ENCODE assay signal across 1 cellular context in the genomic region with DNA sequence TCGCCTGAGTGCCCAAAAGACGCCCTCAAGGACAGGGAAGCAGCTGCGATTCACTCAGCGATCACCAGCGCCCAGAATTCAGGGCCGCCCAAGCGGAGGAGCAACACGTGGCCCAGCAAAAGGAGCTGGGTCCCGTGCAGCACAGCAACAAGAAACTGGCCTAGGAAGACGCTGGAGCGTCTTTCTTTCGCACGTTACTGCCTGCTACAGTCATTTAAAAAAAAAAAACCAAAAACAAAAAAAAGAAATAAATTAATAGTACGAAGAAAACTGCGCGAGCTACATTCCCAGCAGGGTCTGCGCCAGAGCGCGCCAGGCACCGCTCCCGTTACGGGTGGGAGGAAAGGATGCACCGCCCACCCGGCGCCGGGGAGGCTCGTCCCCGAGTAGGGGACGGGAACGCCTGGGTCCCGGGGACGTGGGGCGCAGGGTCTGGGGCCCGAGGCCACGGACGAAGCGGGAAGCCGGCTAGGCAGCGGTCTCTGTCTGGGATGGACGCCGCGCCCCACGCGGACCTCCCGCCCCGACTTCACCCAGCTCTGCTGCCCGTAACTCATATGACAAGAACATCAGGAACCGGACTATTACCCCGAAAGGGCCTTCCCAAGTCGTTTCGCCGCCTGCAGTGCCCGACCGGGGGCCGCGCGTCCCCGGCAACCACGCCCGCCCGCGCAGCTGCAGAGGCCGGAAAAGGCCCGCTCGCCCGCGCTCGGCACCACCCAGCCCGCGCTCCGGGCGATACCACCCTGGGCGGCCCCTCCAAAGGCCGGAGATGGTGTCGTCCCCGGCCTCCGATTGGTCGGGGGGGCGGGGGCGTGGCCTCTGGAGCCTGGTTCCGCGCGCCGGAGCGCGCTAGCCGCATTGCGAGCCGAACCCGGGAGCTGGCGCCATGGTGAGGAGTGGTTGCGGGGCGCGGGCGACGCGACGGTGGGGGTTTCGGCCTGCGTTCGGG.
TF ChIP-seq lines count a peak whose summit lies in the region.

NOP56 (plus strand) TSS at position 861 of the 952 bp plus-strand sequence; CDS start at position 890, 29 bp downstream.

TF ChIP-seq in HepG2, 621 proteins besides CTCF, POLR2A, EP300 and RAD21 (continued from another document and continues in another):
- TF ChIP-seq ZBTB2 (CRISPR knock-in tag; IDR thresholded peaks at IDR 0.05; ENCODE audit: low read depth) (peak; percentile 60; the same call in 1 of the 2 replicates), ZZZ3 (CRISPR knock-in tag; IDR thresholded peaks at IDR 0.05; ENCODE audit: borderline replicate concordance) (peak; percentile 38; the same call in 1 of the 2 replicates), CCDC6 (CRISPR knock-in tag; IDR thresholded peaks at IDR 0.05) (peak; percentile 92), ELF1 (CRISPR knock-in tag; IDR thresholded peaks at IDR 0.05) (no peak; the same call in 1 of the 2 replicates), CAMTA2 (CRISPR knock-in tag; IDR thresholded peaks at IDR 0.05; ENCODE audit: borderline replicate concordance) (peak; percentile 94; the same call in 1 of the 2 replicates), SCMH1 (CRISPR knock-in tag; IDR thresholded peaks at IDR 0.05; ENCODE audit: borderline replicate concordance) (no peak), ZNF577 (CRISPR knock-in tag; IDR thresholded peaks at IDR 0.05; ENCODE audit: borderline replicate concordance, low read depth) (peak; percentile 98), EED (CRISPR knock-in tag; IDR thresholded peaks at IDR 0.05) (peak; percentile 97), NCOA2 (CRISPR knock-in tag; IDR thresholded peaks at IDR 0.05) (peak; percentile 20), GABPB1 (CRISPR knock-in tag; IDR thresholded peaks at IDR 0.05) (peak; percentile 86), IKZF1 (IDR thresholded peaks at IDR 0.05) (no peak), MTF2 (CRISPR knock-in tag; IDR thresholded peaks at IDR 0.05; ENCODE audit: borderline replicate concordance) (peak; percentile 60; the same call in 1 of the 2 replicates), ZNF784 (CRISPR knock-in tag; IDR thresholded peaks at IDR 0.05; ENCODE audit: borderline replicate concordance) (peak; percentile 99; the same call in 1 of the 2 replicates), NR2F2 (IDR thresholded peaks at IDR 0.05; ENCODE audit: borderline replicate concordance, low read depth) (no peak), RFX3 (CRISPR knock-in tag; IDR thresholded peaks at IDR 0.05) (no peak), RBFOX2 (IDR thresholded peaks at IDR 0.05; ENCODE audit: low read depth, low read length) (peak; percentile 100), GATA4 (IDR thresholded peaks at IDR 0.05; ENCODE audit: borderline replicate concordance, low read depth) (peak; percentile 73; the same call in 1 of the 2 replicates), ZNF775 (CRISPR knock-in tag; IDR thresholded peaks at IDR 0.05; ENCODE audit: borderline replicate concordance) (0 out of 2 replicates have a peak, but pooled peaks have one; percentile 46), ZNF816 (CRISPR knock-in tag; IDR thresholded peaks at IDR 0.05; ENCODE audit: borderline replicate concordance) (peak; percentile 99), REST (IDR thresholded peaks at IDR 0.05; ENCODE audit: borderline replicate concordance in 1 of 2, low read depth in 1 of 2, low read length in 2 of 2) (peak in 1 of 2 experiments; percentile 56; a peak in 3 of 4 replicates), ZNF883 (CRISPR knock-in tag; IDR thresholded peaks at IDR 0.05; ENCODE audit: not compliant biosample characterization) (peak; percentile 62), NFYC (CRISPR knock-in tag; IDR thresholded peaks at IDR 0.05) (peak; percentile 87), NAIF1 (CRISPR knock-in tag; IDR thresholded peaks at IDR 0.05; ENCODE audit: borderline replicate concordance) (no peak; the same call in 1 of the 2 replicates), ZC3H4 (CRISPR knock-in tag; IDR thresholded peaks at IDR 0.05; ENCODE audit: borderline replicate concordance) (peak; percentile 75), TAF15 (IDR thresholded peaks at IDR 0.05; ENCODE audit: low read depth, low read length, poor library complexity, severe bottlenecking) (peak; percentile 65), ZNF274 (CRISPR knock-in tag; IDR thresholded peaks at IDR 0.05) (peak; percentile 92), ZNF20 (CRISPR knock-in tag; IDR thresholded peaks at IDR 0.05) (no peak; the same call in 1 of the 2 replicates), RNF2 (conservative IDR thresholded peaks at IDR 0.05; ENCODE audit: low read depth) (0 out of 2 replicates have a peak, but pooled peaks have one; percentile 31), ZNF34 (CRISPR knock-in tag; IDR thresholded peaks at IDR 0.05; ENCODE audit: borderline replicate concordance) (no peak), ZNF878 (CRISPR knock-in tag; IDR thresholded peaks at IDR 0.05) (0 out of 2 replicates have a peak, but pooled peaks have one; percentile 26), SIX1 (CRISPR knock-in tag; IDR thresholded peaks at IDR 0.05; ENCODE audit: borderline replicate concordance) (no peak), ATRX (CRISPR knock-in tag; IDR thresholded peaks at IDR 0.05; ENCODE audit: borderline replicate concordance) (no peak), CHD2 (IDR thresholded peaks at IDR 0.05; ENCODE audit: low read depth, low read length) (no peak; the same call in 1 of the 2 replicates), PHF21A (CRISPR knock-in tag; IDR thresholded peaks at IDR 0.05) (peak; percentile 90; the same call in 1 of the 2 replicates), SAP130 (CRISPR knock-in tag; IDR thresholded peaks at IDR 0.05; ENCODE audit: low read depth) (peak; percentile 90), SMC3 (IDR thresholded peaks at IDR 0.05; ENCODE audit: low read length) (no peak)
- TF ChIP-seq, protein P1, sequence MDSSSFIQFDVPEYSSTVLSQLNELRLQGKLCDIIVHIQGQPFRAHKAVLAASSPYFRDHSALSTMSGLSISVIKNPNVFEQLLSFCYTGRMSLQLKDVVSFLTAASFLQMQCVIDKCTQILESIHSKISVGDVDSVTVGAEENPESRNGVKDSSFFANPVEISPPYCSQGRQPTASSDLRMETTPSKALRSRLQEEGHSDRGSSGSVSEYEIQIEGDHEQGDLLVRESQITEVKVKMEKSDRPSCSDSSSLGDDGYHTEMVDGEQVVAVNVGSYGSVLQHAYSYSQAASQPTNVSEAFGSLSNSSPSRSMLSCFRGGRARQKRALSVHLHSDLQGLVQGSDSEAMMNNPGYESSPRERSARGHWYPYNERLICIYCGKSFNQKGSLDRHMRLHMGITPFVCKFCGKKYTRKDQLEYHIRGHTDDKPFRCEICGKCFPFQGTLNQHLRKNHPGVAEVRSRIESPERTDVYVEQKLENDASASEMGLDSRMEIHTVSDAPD (CRISPR knock-in tag; IDR thresholded peaks at IDR 0.05), result no peak
- TF ChIP-seq, protein P2, sequence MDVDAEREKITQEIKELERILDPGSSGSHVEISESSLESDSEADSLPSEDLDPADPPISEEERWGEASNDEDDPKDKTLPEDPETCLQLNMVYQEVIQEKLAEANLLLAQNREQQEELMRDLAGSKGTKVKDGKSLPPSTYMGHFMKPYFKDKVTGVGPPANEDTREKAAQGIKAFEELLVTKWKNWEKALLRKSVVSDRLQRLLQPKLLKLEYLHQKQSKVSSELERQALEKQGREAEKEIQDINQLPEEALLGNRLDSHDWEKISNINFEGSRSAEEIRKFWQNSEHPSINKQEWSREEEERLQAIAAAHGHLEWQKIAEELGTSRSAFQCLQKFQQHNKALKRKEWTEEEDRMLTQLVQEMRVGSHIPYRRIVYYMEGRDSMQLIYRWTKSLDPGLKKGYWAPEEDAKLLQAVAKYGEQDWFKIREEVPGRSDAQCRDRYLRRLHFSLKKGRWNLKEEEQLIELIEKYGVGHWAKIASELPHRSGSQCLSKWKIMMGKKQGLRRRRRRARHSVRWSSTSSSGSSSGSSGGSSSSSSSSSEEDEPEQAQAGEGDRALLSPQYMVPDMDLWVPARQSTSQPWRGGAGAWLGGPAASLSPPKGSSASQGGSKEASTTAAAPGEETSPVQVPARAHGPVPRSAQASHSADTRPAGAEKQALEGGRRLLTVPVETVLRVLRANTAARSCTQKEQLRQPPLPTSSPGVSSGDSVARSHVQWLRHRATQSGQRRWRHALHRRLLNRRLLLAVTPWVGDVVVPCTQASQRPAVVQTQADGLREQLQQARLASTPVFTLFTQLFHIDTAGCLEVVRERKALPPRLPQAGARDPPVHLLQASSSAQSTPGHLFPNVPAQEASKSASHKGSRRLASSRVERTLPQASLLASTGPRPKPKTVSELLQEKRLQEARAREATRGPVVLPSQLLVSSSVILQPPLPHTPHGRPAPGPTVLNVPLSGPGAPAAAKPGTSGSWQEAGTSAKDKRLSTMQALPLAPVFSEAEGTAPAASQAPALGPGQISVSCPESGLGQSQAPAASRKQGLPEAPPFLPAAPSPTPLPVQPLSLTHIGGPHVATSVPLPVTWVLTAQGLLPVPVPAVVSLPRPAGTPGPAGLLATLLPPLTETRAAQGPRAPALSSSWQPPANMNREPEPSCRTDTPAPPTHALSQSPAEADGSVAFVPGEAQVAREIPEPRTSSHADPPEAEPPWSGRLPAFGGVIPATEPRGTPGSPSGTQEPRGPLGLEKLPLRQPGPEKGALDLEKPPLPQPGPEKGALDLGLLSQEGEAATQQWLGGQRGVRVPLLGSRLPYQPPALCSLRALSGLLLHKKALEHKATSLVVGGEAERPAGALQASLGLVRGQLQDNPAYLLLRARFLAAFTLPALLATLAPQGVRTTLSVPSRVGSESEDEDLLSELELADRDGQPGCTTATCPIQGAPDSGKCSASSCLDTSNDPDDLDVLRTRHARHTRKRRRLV (CRISPR knock-in tag; IDR thresholded peaks at IDR 0.05), result no peak
- TF ChIP-seq, protein P3, sequence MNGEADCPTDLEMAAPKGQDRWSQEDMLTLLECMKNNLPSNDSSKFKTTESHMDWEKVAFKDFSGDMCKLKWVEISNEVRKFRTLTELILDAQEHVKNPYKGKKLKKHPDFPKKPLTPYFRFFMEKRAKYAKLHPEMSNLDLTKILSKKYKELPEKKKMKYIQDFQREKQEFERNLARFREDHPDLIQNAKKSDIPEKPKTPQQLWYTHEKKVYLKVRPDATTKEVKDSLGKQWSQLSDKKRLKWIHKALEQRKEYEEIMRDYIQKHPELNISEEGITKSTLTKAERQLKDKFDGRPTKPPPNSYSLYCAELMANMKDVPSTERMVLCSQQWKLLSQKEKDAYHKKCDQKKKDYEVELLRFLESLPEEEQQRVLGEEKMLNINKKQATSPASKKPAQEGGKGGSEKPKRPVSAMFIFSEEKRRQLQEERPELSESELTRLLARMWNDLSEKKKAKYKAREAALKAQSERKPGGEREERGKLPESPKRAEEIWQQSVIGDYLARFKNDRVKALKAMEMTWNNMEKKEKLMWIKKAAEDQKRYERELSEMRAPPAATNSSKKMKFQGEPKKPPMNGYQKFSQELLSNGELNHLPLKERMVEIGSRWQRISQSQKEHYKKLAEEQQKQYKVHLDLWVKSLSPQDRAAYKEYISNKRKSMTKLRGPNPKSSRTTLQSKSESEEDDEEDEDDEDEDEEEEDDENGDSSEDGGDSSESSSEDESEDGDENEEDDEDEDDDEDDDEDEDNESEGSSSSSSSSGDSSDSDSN (CRISPR knock-in tag; IDR thresholded peaks at IDR 0.05), result peak; percentile 97
